12 cellular contexts compared by ENCODE assay signal in genomic region chr22:39665661-39666431, GRCh38.
"Had no signal": no experiment of that assay in that cellular context is flagged by ENCODE, and none has a peak within 500 bp of the region (broad histone marks: within the 10 kb centered on the region; RNA-seq: fewer than 3 reads in every experiment).

No MANE protein-coding gene starts in this region.

- DNase-seq: activated CD4-positive, alpha-beta T cell treated with anti-CD3 and anti-CD28 coated beads, Interleukin-2, amount 50 U/mL, for 1 hour; activated naive CD4-positive, alpha-beta T cell treated with anti-CD3 and anti-CD28 coated beads for 36 hours; adrenal gland; heart right ventricle; mammary epithelial cell; ovary; right lobe of liver; upper lobe of right lung had no signal

- ATAC-seq: gastroesophageal sphincter, right lobe of liver, upper lobe of right lung had no signal

- H3K9me3 Mint-ChIP-seq: neural crest cell; stimulated activated naive CD8-positive, alpha-beta T cell treated with anti-CD3 and anti-CD28 coated beads, Interleukin-15, Interleukin-2, amounts not matched to agents 100 ng/mL and 50 ng/mL, for 24 hours had no signal

- H3K27ac Mint-ChIP-seq: activated naive CD4-positive, alpha-beta T cell treated with anti-CD3 and anti-CD28 coated beads for 36 hours; stimulated activated naive CD8-positive, alpha-beta T cell treated with anti-CD3 and anti-CD28 coated beads, Interleukin-15, Interleukin-2, amounts not matched to agents 100 ng/mL and 50 ng/mL, for 24 hours had no signal

- H3K9me3 ChIP-seq: adrenal gland, right lobe of liver, suprapubic skin, upper lobe of right lung had no signal

- H3K4me3 Mint-ChIP-seq: activated naive CD4-positive, alpha-beta T cell treated with anti-CD3 and anti-CD28 coated beads for 36 hours; neural crest cell; stimulated activated naive CD8-positive, alpha-beta T cell treated with anti-CD3 and anti-CD28 coated beads, Interleukin-15, Interleukin-2, amounts not matched to agents 100 ng/mL and 50 ng/mL, for 24 hours had no signal
